Comparison of ENCODE assay signal across 8 cellular contexts in the genomic region with DNA sequence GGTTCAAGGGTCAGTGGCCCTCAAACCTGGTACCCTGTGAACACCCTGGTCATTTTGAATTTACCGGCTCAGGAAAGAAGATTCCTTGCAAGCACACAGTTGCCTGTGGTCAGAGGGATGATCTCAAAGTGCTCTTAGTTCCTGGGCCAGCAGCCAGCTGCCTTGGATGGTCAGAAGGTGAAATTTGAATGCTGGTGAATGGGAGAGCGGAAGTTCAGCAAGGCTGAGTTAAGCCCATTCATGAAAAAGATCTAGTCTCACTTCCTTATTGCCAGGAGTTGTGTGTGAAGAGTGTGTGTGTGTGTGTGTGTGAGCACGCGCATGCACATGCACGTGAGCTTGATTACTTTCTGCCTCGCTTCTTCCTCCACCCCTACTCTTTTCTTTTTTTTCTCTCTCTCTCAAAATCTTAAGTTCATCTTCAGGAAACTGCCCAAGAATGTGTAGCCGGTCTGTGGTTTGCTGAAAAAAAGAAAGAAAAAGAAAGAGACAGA.
DNase-seq lines count a peak whose midpoint lies in the region; ATAC-seq and TF ChIP-seq lines count a peak whose summit lies in the region.

No MANE protein-coding gene starts in this region.

- in situ Hi-C loops in mammary epithelial cell (cut with MboI; ENCODE audit: low sequenced_read_pairs in 2 of 2): no loop called here

- POLR2A ChIA-PET in MCF 10A (lab: Yijun Ruan, JAX): no interaction called here

- H3K9me3 ChIP-seq in mammary epithelial cell (replicated peaks; ENCODE audit: insufficient read depth, low read length) (no peaks in the 10 kb centered on the region), fibroblast of lung (ENCODE audit: control insufficient read depth, insufficient read depth, low read depth, low read length) (no peaks in the 10 kb centered on the region), sigmoid colon (no peaks in the 10 kb centered on the region)

- H2AFZ ChIP-seq in mammary epithelial cell (ENCODE audit: low read depth, low read length): peak overlapping the region; percentile 51
- H2AFZ ChIP-seq in fibroblast of lung (ENCODE audit: low read length): no peak overlapping the region

- H3K36me3 ChIP-seq in mammary epithelial cell (ENCODE audit: insufficient read depth, low read length) (no peaks in the 10 kb centered on the region), fibroblast of lung (ENCODE audit: control insufficient read depth, insufficient read depth, low read length) (no peaks in the 10 kb centered on the region), sigmoid colon (no peaks in the 10 kb centered on the region)

- TF ChIP-seq POLR2A in sigmoid colon (IDR thresholded peaks at IDR 0.05): no peak

- no peaks in the 10 kb centered on the region for H3K9me3 Mint-ChIP-seq in MCF 10A (ENCODE audit: unreplicated experiment)

- H3K36me3 Mint-ChIP-seq in MCF 10A (ENCODE audit: insufficient read depth, unreplicated experiment): no peaks in the 10 kb centered on the region

- H3K4me1 Mint-ChIP-seq in MCF 10A (ENCODE audit: insufficient read depth, unreplicated experiment): peaks cover 18% of the 10 kb centered on the region

- TF ChIP-seq CTCF in mammary epithelial cell (conservative IDR thresholded peaks at IDR 0.05 in 1 of 2, IDR thresholded peaks at IDR 0.05 in 1 of 2; ENCODE audit: extremely low read depth in 1 of 2, insufficient read depth in 1 of 2, low read depth in 1 of 2, low read length in 2 of 2) (no peak), MCF 10A (IDR thresholded peaks at IDR 0.05; ENCODE audit: unreplicated experiment) (no peak), fibroblast of lung (conservative IDR thresholded peaks at IDR 0.05 in 1 of 2, IDR thresholded peaks at IDR 0.05 in 1 of 2; ENCODE audit: low read depth in 1 of 2, low read length in 2 of 2) (no peak), sigmoid colon (IDR thresholded peaks at IDR 0.05) (no peak)

- WGBS in mammary epithelial cell (ENCODE audit: low coverage, missing lambda C conversion rate): 6% methylated on average over 2 of the region's 7 CpGs
- 1 to 3% methylated on average over 7 of the region's 7 CpGs for WGBS in sigmoid colon, 2 donors

- H3K4me2 ChIP-seq in mammary epithelial cell (ENCODE audit: insufficient read depth, low read depth, low read length) (peak overlapping the region; percentile 10), fibroblast of lung (ENCODE audit: extremely low read depth, insufficient read depth, low read length) (no peak overlapping the region)

- CTCF ChIA-PET in mammary epithelial cell (lab: Charles Lee; ENCODE audit: low non-redundant PET): interaction anchor here (0.7 kb wide), 2 partner anchors 10 to 206 kb away, joined by 3 to 4 read pairs; no protein-coding TSS in a partner anchor
- CTCF ChIA-PET in MCF 10A (lab: Yijun Ruan, JAX): interaction anchor here (0.5 to 2.3 kb wide), 5 partner anchors 9 to 159 kb away, joined by 3 to 13 read pairs (median 5); no protein-coding TSS in a partner anchor

- H3K79me2 ChIP-seq in mammary epithelial cell (ENCODE audit: insufficient read depth, low read length) (no peaks in the 10 kb centered on the region), fibroblast of lung (ENCODE audit: control insufficient read depth, insufficient read depth, low read length) (no peaks in the 10 kb centered on the region)

- dilution Hi-C loops in mammary epithelial cell (cut with HindIII; ENCODE audit: low sequenced_read_pairs): no loop called here

- H3K9ac ChIP-seq in mammary epithelial cell (ENCODE audit: insufficient read depth, low read length) (no peak overlapping the region), fibroblast of lung (ENCODE audit: insufficient read depth, low read length) (no peak overlapping the region)

- no peak overlapping the region for H3K27ac Mint-ChIP-seq in MCF 10A (ENCODE audit: low read depth, unreplicated experiment)

- H3K4me3 ChIP-seq in mammary epithelial cell (replicated peaks in 1 of 3; ENCODE audit: insufficient read depth in 1 of 3, low read depth in 2 of 3, low read length in 3 of 3) (no peak overlapping the region), fibroblast of lung (replicated peaks in 1 of 4; ENCODE audit: control extremely low read depth in 1 of 4, insufficient read depth in 1 of 4, low read depth in 3 of 4, low read length in 4 of 4) (no peak overlapping the region), sigmoid colon (no peak overlapping the region)

- no peak overlapping the region for H3K4me3 Mint-ChIP-seq in MCF 10A (ENCODE audit: unreplicated experiment)

- H4K20me1 ChIP-seq in mammary epithelial cell (ENCODE audit: insufficient read depth, low read length) (no peaks in the 10 kb centered on the region), fibroblast of lung (ENCODE audit: control insufficient read depth, extremely low read depth, insufficient read depth, low read length) (no peaks in the 10 kb centered on the region)

- H3K27me3 ChIP-seq in mammary epithelial cell (ENCODE audit: insufficient read depth, low read length) (no peaks in the 10 kb centered on the region), fibroblast of lung (ENCODE audit: control insufficient read depth, insufficient read depth, low read length) (no peaks in the 10 kb centered on the region), sigmoid colon (no peaks in the 10 kb centered on the region)

- H3K27me3 Mint-ChIP-seq in MCF 10A (ENCODE audit: insufficient read depth, unreplicated experiment): peaks cover 19% of the 10 kb centered on the region

- H3K4me1 ChIP-seq in mammary epithelial cell (ENCODE audit: insufficient read depth, low read length) (peaks cover 50% of the 10 kb centered on the region), fibroblast of lung (ENCODE audit: control insufficient read depth, extremely low read depth, insufficient read depth, low read length) (peaks cover 2% of the 10 kb centered on the region), sigmoid colon (peaks cover 0 to 20% (median 16%) of the 10 kb centered on the region in 4 donors)

- intact Hi-C loops in mammary epithelial cell (cut with micrococcal nuclease) (no loop called here), MCF 10A (cut with micrococcal nuclease) (no loop called here), sigmoid colon (cut with DNase I) (no loop called here)

- no peak for TF ChIP-seq EP300 in sigmoid colon (IDR thresholded peaks at IDR 0.05)

- BruUV-seq in mammary epithelial cell (replicated peaks; lab: Mats Ljungman, UMichigan) (no TSS peak), MCF 10A (replicated peaks; lab: Mats Ljungman, UMichigan) (no TSS peak)

- H3K27ac ChIP-seq in mammary epithelial cell (ENCODE audit: insufficient read depth, low read depth, low read length) (no peak overlapping the region), fibroblast of lung (ENCODE audit: insufficient read depth, low read length) (no peak overlapping the region), sigmoid colon (no peak overlapping the region)

- ATAC-seq in HG02943 (IDR thresholded peaks at IDR 0.05; ENCODE audit: low read depth, unreplicated experiment): peak; percentile 33

- DNase-seq in mammary epithelial cell (peak; percentile 45), MCF 10A (ENCODE audit: unreplicated experiment) (no peak), RPMI8226 (peak; percentile 94), fibroblast of lung (ENCODE audit: low read depth in 2 of 2) (peak; percentile 62 to 78), sigmoid colon (peak; percentile 63), HuH-7 (ENCODE audit: low spot score) (no peak), DMS79 (lab: John Stamatoyannopoulos, UW) (no peak)

Comparison
In these comparisons a context has a peak if more than half of its experiments do, and no peak if none do; other contexts are left out.
1. DNase-seq: peak in mammary epithelial cell (single experiment), RPMI8226 (single experiment), fibroblast of lung (2 of 2) and sigmoid colon (single experiment); none in MCF 10A (single experiment), HuH-7 (single experiment) and DMS79 (single experiment).